In genomic region chr3:52851348-52851747, GRCh38 we compare ENCODE assay signal across 9 cellular contexts. TPM values are rescaled to one million over a fixed set of nuclear protein-coding genes. Genes with fewer than 3 reads are reported as not detected.
DNase-seq lines count a peak whose midpoint lies in the region; ATAC-seq and TF ChIP-seq lines count a peak whose summit lies in the region.
"Had no signal": no experiment of that assay in that cellular context is flagged by ENCODE, and none has a peak within 500 bp of the region (broad histone marks: within the 10 kb centered on the region; RNA-seq: fewer than 3 reads in every experiment).

No MANE protein-coding gene starts in this region.

- H3K4me3 Mint-ChIP-seq in activated CD4-positive, alpha-beta memory T cell treated with anti-CD3 and anti-CD28 coated beads, Interleukin-2, amount 10 ng/mL, durations not matched to agents 7 days and 5 days: no peak overlapping the region

- POLR2A ChIA-PET in activated CD4-positive, alpha-beta memory T cell treated with anti-CD3 and anti-CD28 coated beads, Interleukin-2, amount 10 ng/mL, durations not matched to agents 7 days and 5 days (lab: Charles Lee): no interaction called here

- peaks cover 3% of the 10 kb centered on the region for H3K36me3 Mint-ChIP-seq in activated CD4-positive, alpha-beta memory T cell treated with anti-CD3 and anti-CD28 coated beads, Interleukin-2, amount 10 ng/mL, durations not matched to agents 7 days and 5 days (ENCODE audit: low read depth)

- TF ChIP-seq CTCF in AG09319 (IDR thresholded peaks at IDR 0.05; ENCODE audit: low read depth, low read length) (peak; percentile 64), GM12872 (IDR thresholded peaks at IDR 0.05; ENCODE audit: insufficient read depth, low read depth, low read length) (peak; percentile 82), retinal pigment epithelial cell (conservative IDR thresholded peaks at IDR 0.05; ENCODE audit: low read depth, low read length) (peak; percentile 75)

- H3K4me3 ChIP-seq in retinal pigment epithelial cell (ENCODE audit: low read length): no peak overlapping the region
- H3K4me3 ChIP-seq: lung had no signal

- ATAC-seq in GM21717 (IDR thresholded peaks at IDR 0.05; ENCODE audit: unreplicated experiment) (no peak), GM21825 (IDR thresholded peaks at IDR 0.05; ENCODE audit: unreplicated experiment) (no peak)

- H3K4me1 Mint-ChIP-seq in activated CD4-positive, alpha-beta memory T cell treated with anti-CD3 and anti-CD28 coated beads, Interleukin-2, amount 10 ng/mL, durations not matched to agents 7 days and 5 days: no peaks in the 10 kb centered on the region

- no peak for DNase-seq in AG09319 (ENCODE audit: extremely low read depth, low read depth)
- peak; percentile 25 for DNase-seq in NCI-H2029 (lab: John Stamatoyannopoulos, UW)
- peak; percentile 25 for DNase-seq in activated CD4-positive, alpha-beta memory T cell treated with anti-CD3 and anti-CD28 coated beads, Interleukin-2, amount 10 ng/mL, durations not matched to agents 7 days and 5 days
- DNase-seq in globus pallidus (ENCODE audit: low spot score): peak; percentile 31
- DNase-seq in retinal pigment epithelial cell (ENCODE audit: low read depth): peak; percentile 9

- CTCF ChIA-PET in activated CD4-positive, alpha-beta memory T cell treated with anti-CD3 and anti-CD28 coated beads, Interleukin-2, amount 10 ng/mL, durations not matched to agents 7 days and 5 days (lab: Charles Lee): interaction anchor here (1.1 kb wide), 1 partner anchor 42 kb away, joined by 4 read pairs; no protein-coding TSS in a partner anchor

- H3K27ac Mint-ChIP-seq in activated CD4-positive, alpha-beta memory T cell treated with anti-CD3 and anti-CD28 coated beads, Interleukin-2, amount 10 ng/mL, durations not matched to agents 7 days and 5 days: no peak overlapping the region

- H3K9me3 Mint-ChIP-seq in activated CD4-positive, alpha-beta memory T cell treated with anti-CD3 and anti-CD28 coated beads, Interleukin-2, amount 10 ng/mL, durations not matched to agents 7 days and 5 days: no peaks in the 10 kb centered on the region

- H3K27me3 Mint-ChIP-seq in activated CD4-positive, alpha-beta memory T cell treated with anti-CD3 and anti-CD28 coated beads, Interleukin-2, amount 10 ng/mL, durations not matched to agents 7 days and 5 days: no peaks in the 10 kb centered on the region

RNA-seq across cellular contexts. Expression of gene MUSTN1, which starts 16.5 kb away (rescaled TPM):
- 1 to 10 TPM; 3.3 to 4.4 TPM for total RNA-seq in activated CD4-positive, alpha-beta memory T cell treated with anti-CD3 and anti-CD28 coated beads, Interleukin-2, amount 10 ng/mL, durations not matched to agents 7 days and 5 days

RNA-seq across cellular contexts. Expression of gene ITIH4, which starts 20.9 kb away (rescaled TPM):
- 10 to 100 TPM; 16.0 to 16.2 TPM for total RNA-seq in activated CD4-positive, alpha-beta memory T cell treated with anti-CD3 and anti-CD28 coated beads, Interleukin-2, amount 10 ng/mL, durations not matched to agents 7 days and 5 days

RNA-seq across cellular contexts. Expression of gene STIMATE, which starts 46.0 kb away (rescaled TPM):
- 10 to 100 TPM; 31.9 to 34.7 TPM for total RNA-seq in activated CD4-positive, alpha-beta memory T cell treated with anti-CD3 and anti-CD28 coated beads, Interleukin-2, amount 10 ng/mL, durations not matched to agents 7 days and 5 days

RNA-seq across cellular contexts. Expression of gene ITIH3, which starts 56.8 kb away (rescaled TPM):
- not detected for total RNA-seq in activated CD4-positive, alpha-beta memory T cell treated with anti-CD3 and anti-CD28 coated beads, Interleukin-2, amount 10 ng/mL, durations not matched to agents 7 days and 5 days
